Comparison of ENCODE assay signal across 15 cellular contexts in genomic region chr5:168434746-168435321, GRCh38. TPM values are rescaled to one million over a fixed set of nuclear protein-coding genes. Genes with fewer than 3 reads are reported as not detected.
DNase-seq lines count a peak whose midpoint lies in the region; ATAC-seq and TF ChIP-seq lines count a peak whose summit lies in the region.
"Had no signal": no experiment of that assay in that cellular context is flagged by ENCODE, and none has a peak within 500 bp of the region (broad histone marks: within the 10 kb centered on the region; RNA-seq: fewer than 3 reads in every experiment).

No MANE protein-coding gene starts in this region.

- H3K4ac ChIP-seq in IMR-90 (ENCODE audit: low read depth, low read length) (no peak overlapping the region), neuronal stem cell (ENCODE audit: low read length) (no peak overlapping the region)

- TF ChIP-seq POLR2A in IMR-90 (IDR thresholded peaks at IDR 0.05; ENCODE audit: low read depth, low read length): no peak

- no peak overlapping the region for H3K4me3 Mint-ChIP-seq in Caco-2 (ENCODE audit: unreplicated experiment)
- H3K4me3 Mint-ChIP-seq: stimulated activated naive B cell treated with anti-CD40 and anti-IgM and Interleukin-4, amounts not matched to agents 10 μg/mL and 1 μg/mL and 100 μg/mL, for 72 hours; T-helper 2 cell treated with Interferon-gamma antibody and Interleukin-4, amounts not matched to agents 5 μg/mL and 100 μg/mL, for 36 hours had no signal

- H2AFZ ChIP-seq in IMR-90 (replicated peaks; ENCODE audit: low read length, poor library complexity): peak overlapping the region; percentile 26
- no peak overlapping the region for H2AFZ ChIP-seq in neuronal stem cell (ENCODE audit: low read length)

- no peak overlapping the region for H2BK20ac ChIP-seq in IMR-90 (ENCODE audit: low read depth, low read length)

- TF ChIP-seq CTCF in Caco-2 (IDR thresholded peaks at IDR 0.05; ENCODE audit: insufficient read depth in 1 of 2, low read depth in 1 of 2, low read length in 1 of 2, severe bottlenecking in 1 of 2, unreplicated experiment in 1 of 2): no peak
- no peak for TF ChIP-seq CTCF in IMR-90 (conservative IDR thresholded peaks at IDR 0.05; ENCODE audit: low read depth, low read length)
- TF ChIP-seq CTCF in cardiac fibroblast (IDR thresholded peaks at IDR 0.05; ENCODE audit: low read depth, low read length): no peak

- TF ChIP-seq RAD21 in IMR-90 (IDR thresholded peaks at IDR 0.05; ENCODE audit: low read length): no peak

- H2BK15ac ChIP-seq in IMR-90 (ENCODE audit: low read depth, low read length) (no peak overlapping the region), neuronal stem cell (ENCODE audit: low read length) (peak overlapping the region; percentile 29)

- CTCF ChIA-PET in Caco-2 (lab: Charles Lee): no interaction called here
- CTCF ChIA-PET in IMR-90 (lab: Yijun Ruan, JAX): no interaction called here

- H3K27ac ChIP-seq in IMR-90 (ENCODE audit: insufficient read depth, low read length) (no peak overlapping the region), neuronal stem cell (replicated peaks; ENCODE audit: low read length) (peak overlapping the region; percentile 55)
- H3K27ac ChIP-seq: ascending aorta had no signal

- no peaks in the 10 kb centered on the region for H3K27me3 Mint-ChIP-seq in Caco-2 (ENCODE audit: insufficient read depth, unreplicated experiment)

- H3K4me2 ChIP-seq in IMR-90 (ENCODE audit: low read depth, low read length) (no peak overlapping the region), neuronal stem cell (ENCODE audit: insufficient read depth, low read length, poor library complexity, severe bottlenecking) (no peak overlapping the region)

- no peak overlapping the region for H4K91ac ChIP-seq in IMR-90 (ENCODE audit: insufficient read depth, low read depth, low read length)
- H4K91ac ChIP-seq in neuronal stem cell (ENCODE audit: low read depth, low read length, poor library complexity): no peak overlapping the region

- H2AK5ac ChIP-seq in IMR-90 (ENCODE audit: low read depth, low read length) (no peak overlapping the region), neuronal stem cell (ENCODE audit: low read depth, low read length) (peak overlapping the region; percentile 6)

- no TSS peak for BruUV-seq in Caco-2 (replicated peaks; lab: Mats Ljungman, UMichigan)
- BruUV-seq in IMR-90 (replicated peaks; lab: Mats Ljungman, UMichigan): no TSS peak

- POLR2A ChIA-PET in Caco-2 (lab: Charles Lee): no interaction called here
- POLR2A ChIA-PET in IMR-90 (lab: Charles Lee; ENCODE audit: unreplicated experiment): no interaction called here

- peaks cover 6% of the 10 kb centered on the region for H3K36me3 ChIP-seq in Caco-2 (ENCODE audit: control insufficient read depth, insufficient read depth, low read length)
- peaks cover 16% of the 10 kb centered on the region for H3K36me3 ChIP-seq in IMR-90 (ENCODE audit: control insufficient read depth, insufficient read depth, low read length)
- H3K36me3 ChIP-seq in neuronal stem cell (replicated peaks in 1 of 2; ENCODE audit: control insufficient read depth in 2 of 2, insufficient read depth in 2 of 2, low read length in 2 of 2): peaks cover 2 to 26% of the 10 kb centered on the region in 2 donors
- H3K36me3 ChIP-seq: ascending aorta had no signal

- H2AK9ac ChIP-seq in IMR-90 (replicated peaks; ENCODE audit: low read depth, low read length, poor library complexity): peak overlapping the region; percentile 51

- H3K4me1 ChIP-seq in Caco-2 (peaks cover 5% of the 10 kb centered on the region; the same call in 1 of the 2 replicates), IMR-90 (ENCODE audit: control insufficient read depth, insufficient read depth, low read length) (0 out of 2 replicates have a peak, but pooled peaks cover 4% of the 10 kb centered on the region), neuronal stem cell (ENCODE audit: control insufficient read depth in 2 of 2, insufficient read depth in 1 of 2, low read depth in 1 of 2, low read length in 2 of 2) (peaks cover 12 to 17% of the 10 kb centered on the region in 2 donors)
- H3K4me1 ChIP-seq: ascending aorta had no signal

- H2BK120ac ChIP-seq in IMR-90 (ENCODE audit: low read depth, low read length): no peak overlapping the region
- H2BK120ac ChIP-seq in neuronal stem cell (ENCODE audit: low read depth, low read length): no peak overlapping the region

- H3K56ac ChIP-seq in IMR-90 (ENCODE audit: extremely low read depth, insufficient read depth, low read length): no peak overlapping the region

- H3K18ac ChIP-seq in IMR-90 (ENCODE audit: low read depth, low read length) (no peak overlapping the region), neuronal stem cell (ENCODE audit: low read length) (peak overlapping the region; percentile 92)

- peak; percentile 93 for ATAC-seq in IMR-90 (ENCODE audit: low read depth)
- no peak for ATAC-seq in Right ventricle myocardium superior (ENCODE audit: poor library complexity)
- ATAC-seq: stimulated activated naive B cell treated with anti-CD40 and anti-IgM and Interleukin-4, amounts not matched to agents 10 μg/mL and 1 μg/mL and 100 μg/mL, for 72 hours had no signal

- dilution Hi-C loops in IMR-90 (cut with HindIII; ENCODE audit: low sequenced_read_pairs, unreplicated experiment): no loop called here

- H3K9me3 ChIP-seq in Caco-2 (no peaks in the 10 kb centered on the region), IMR-90 (ENCODE audit: control insufficient read depth, insufficient read depth, low read length) (no peaks in the 10 kb centered on the region), neuronal stem cell (replicated peaks in 1 of 2; ENCODE audit: control insufficient read depth in 2 of 2, insufficient read depth in 1 of 2, low read depth in 1 of 2, low read length in 2 of 2) (no peaks in the 10 kb centered on the region)
- H3K9me3 ChIP-seq: ascending aorta had no signal

- H2BK5ac ChIP-seq in IMR-90 (ENCODE audit: low read depth, low read length, poor library complexity, severe bottlenecking): no peak overlapping the region
- H2BK5ac ChIP-seq in neuronal stem cell (ENCODE audit: low read length): no peak overlapping the region

- 0 out of 2 replicates have a peak, but pooled peaks cover 7% of the 10 kb centered on the region for H3K9me1 ChIP-seq in IMR-90 (ENCODE audit: insufficient read depth, low read length)

- H3K23ac ChIP-seq in IMR-90 (ENCODE audit: low read depth, low read length) (no peak overlapping the region), neuronal stem cell (ENCODE audit: low read depth, low read length, poor library complexity) (no peak overlapping the region)

- H3K9me3 Mint-ChIP-seq in Caco-2 (ENCODE audit: unreplicated experiment): no peaks in the 10 kb centered on the region
- H3K9me3 Mint-ChIP-seq: T-helper 2 cell treated with Interferon-gamma antibody and Interleukin-4, amounts not matched to agents 5 μg/mL and 100 μg/mL, for 36 hours had no signal

- H3K9ac ChIP-seq in IMR-90 (ENCODE audit: low read depth, low read length) (no peak overlapping the region), neuronal stem cell (ENCODE audit: low read depth, low read length, poor library complexity) (no peak overlapping the region)

- in situ Hi-C loops in IMR-90 (cut with MboI; ENCODE audit: low sequenced_read_pairs): loop anchor here (25.0 kb wide), 1 partner anchor 148 kb away; the partner anchor contains the start of gene WWC1

- H3K27me3 ChIP-seq in Caco-2 (replicated peaks; ENCODE audit: control insufficient read depth, insufficient read depth, low read length) (no peaks in the 10 kb centered on the region), IMR-90 (ENCODE audit: control insufficient read depth, insufficient read depth, low read length) (no peaks in the 10 kb centered on the region), neuronal stem cell (ENCODE audit: control insufficient read depth in 3 of 3, insufficient read depth in 3 of 3, low read depth in 1 of 3, low read length in 3 of 3) (no peaks in the 10 kb centered on the region)
- H3K27me3 ChIP-seq: ascending aorta had no signal

- H3K79me1 ChIP-seq in IMR-90 (ENCODE audit: low read depth in 1 of 2, low read length in 2 of 2) (no peaks in the 10 kb centered on the region), neuronal stem cell (ENCODE audit: low read depth, low read length) (no peaks in the 10 kb centered on the region)

- H3K4me1 Mint-ChIP-seq in Caco-2 (ENCODE audit: low read depth, unreplicated experiment): peaks cover 19% of the 10 kb centered on the region

- peak overlapping the region; percentile 93 for H2BK12ac ChIP-seq in neuronal stem cell (ENCODE audit: low read length)

- H4K8ac ChIP-seq in IMR-90 (ENCODE audit: low read depth in 2 of 2, low read length in 2 of 2) (no peak overlapping the region), neuronal stem cell (ENCODE audit: low read depth, low read length) (no peak overlapping the region)

- H4K20me1 ChIP-seq in IMR-90 (ENCODE audit: insufficient read depth, low read length): no peaks in the 10 kb centered on the region; the same call in 1 of the 2 replicates

- WGBS in IMR-90 (ENCODE audit: extremely low coverage in 2 of 2, insufficient read length in 1 of 2), 2 experiments: 100% methylated on average over 1 of the region's 8 CpGs; no CpG with 5 or more reads in 1 of the 2 experiments
- no CpG with 5 or more reads among the region's 8 CpGs for WGBS in neuronal stem cell (ENCODE audit: extremely low coverage in 2 of 2, insufficient read length in 2 of 2, insufficient replicate concordance in 1 of 2), 2 donors

- H3K36me3 Mint-ChIP-seq in Caco-2 (ENCODE audit: insufficient read depth, unreplicated experiment): peaks cover 100% of the 10 kb centered on the region
- H3K36me3 Mint-ChIP-seq: stimulated activated naive B cell treated with anti-CD40 and anti-IgM and Interleukin-4, amounts not matched to agents 10 μg/mL and 1 μg/mL and 100 μg/mL, for 72 hours had no signal

- intact Hi-C loops in Caco-2 (cut with micrococcal nuclease; ENCODE audit: unreplicated experiment) (no loop called here), IMR-90 (cut with micrococcal nuclease) (loop anchor here (5.0 kb wide), 1 partner anchor 168 kb away; no protein-coding TSS in a partner anchor), Right ventricle myocardium superior (cut with DNase I) (no loop called here)

- peak overlapping the region; percentile 1 for H3K27ac Mint-ChIP-seq in Caco-2 (ENCODE audit: unreplicated experiment)
- H3K27ac Mint-ChIP-seq: stimulated activated naive B cell treated with anti-CD40 and anti-IgM and Interleukin-4, amounts not matched to agents 10 μg/mL and 1 μg/mL and 100 μg/mL, for 72 hours; T-helper 2 cell treated with Interferon-gamma antibody and Interleukin-4, amounts not matched to agents 5 μg/mL and 100 μg/mL, for 36 hours had no signal

- DNase-seq in Caco-2: no peak
- DNase-seq in IMR-90: peak; percentile 73
- DNase-seq in cardiac fibroblast (ENCODE audit: low read depth in 2 of 2): peak; percentile 31 to 39
- no peak for DNase-seq in neuronal stem cell (ENCODE audit: low spot score)
- DNase-seq in central memory CD4-positive, alpha-beta T cell: no peak
- DNase-seq in Right ventricle myocardium superior: no peak
- no peak for DNase-seq in NCI-H187 treated with DMSO at 0.1 percent for 48 hours (lab: John Stamatoyannopoulos, UW)
- DNase-seq in NCI-H2081 (lab: John Stamatoyannopoulos, UW): no peak
- DNase-seq: activated CD4-positive, CD25-positive, alpha-beta regulatory T cell treated with anti-CD3 and anti-CD28 coated beads, Interleukin-2, amount 50 U/mL, for 72 hours; activated effector memory CD4-positive, alpha-beta T cell treated with Interleukin-2 at 50 U/mL for 16 hours; cortex of kidney; NCI-H2171; stimulated activated naive B cell treated with anti-CD40 and anti-IgM and Interleukin-4, amounts not matched to agents 10 μg/mL and 1 μg/mL and 100 μg/mL, for 72 hours had no signal

- H3K14ac ChIP-seq in IMR-90 (replicated peaks; ENCODE audit: low read depth, low read length) (no peak overlapping the region), neuronal stem cell (ENCODE audit: low read length) (no peak overlapping the region)

- H3K4me3 ChIP-seq in Caco-2 (ENCODE audit: low read depth, low read length) (no peak overlapping the region), IMR-90 (ENCODE audit: insufficient read depth, low read depth, low read length) (no peak overlapping the region), cardiac fibroblast (replicated peaks in 1 of 2; ENCODE audit: low read depth in 2 of 2, low read length in 2 of 2) (no peak overlapping the region), neuronal stem cell (ENCODE audit: low read length in 2 of 2) (no peak overlapping the region)
- H3K4me3 ChIP-seq: ascending aorta had no signal

- no peak overlapping the region for H4K5ac ChIP-seq in IMR-90 (ENCODE audit: low read depth, low read length)

RNA-seq across cellular contexts. Expression of gene RARS1, which starts 51.4 kb away (rescaled TPM):
- total RNA-seq in Caco-2 (2022): 124 and 129 TPM in 2 replicates
- total RNA-seq in IMR-90 (2012; rRNA removed): 153 and 285 TPM in 2 replicates
- 71.2 and 80.4 TPM in 2 replicates for polyA plus RNA-seq in IMR-90 (2012; rRNA removed)
- polyA plus RNA-seq in IMR-90 (2012; cell fraction: cytosol; rRNA removed): 7.7 and 17.9 TPM in 2 replicates
- polyA plus RNA-seq in IMR-90 (2012; cell fraction: nucleus; rRNA removed; ENCODE audit: low replicate concordance): 9.3 and 112 TPM in 2 replicates
- polyA plus RNA-seq in neuronal stem cell (2013, experiment 1 of 2): 54.4 TPM
- 56.2 TPM for polyA plus RNA-seq in neuronal stem cell (2013, experiment 2 of 2)
- 41.8 TPM for total RNA-seq in Right ventricle myocardium superior

Comparison
In these comparisons a context has a peak if more than half of its experiments do, and no peak if none do; other contexts are left out.
1. DNase-seq: peak in IMR-90 (single experiment) and cardiac fibroblast (2 of 2); none in Caco-2 (0 of 2), neuronal stem cell (single experiment), central memory CD4-positive, alpha-beta T cell (single experiment), Right ventricle myocardium superior (single experiment), NCI-H187 treated with DMSO at 0.1 percent for 48 hours (single experiment) and NCI-H2081 (0 of 2).